In genomic region chr21:45075606-45076244, GRCh38 we compare ENCODE assay signal across 8 cellular contexts. TPM values are rescaled to one million over a fixed set of nuclear protein-coding genes. Genes with fewer than 3 reads are reported as not detected.
A peak's percentile ranks its signal among the peaks of the same experiment; 100 is the strongest.
DNase-seq lines count a peak whose midpoint lies in the region; ATAC-seq and TF ChIP-seq lines count a peak whose summit lies in the region.

No MANE protein-coding gene starts in this region.

- H3K79me1 ChIP-seq in trophoblast cell (ENCODE audit: low read length): peaks cover 11% of the 10 kb centered on the region

- no peak overlapping the region for H2BK5ac ChIP-seq in trophoblast cell (ENCODE audit: low read depth, low read length, poor library complexity)

- peak overlapping the region; percentile 64 for H4K91ac ChIP-seq in trophoblast cell (ENCODE audit: low read depth, low read length)

- peaks cover 28 to 65% (median 55%) of the 10 kb centered on the region in 4 donors for H3K4me1 ChIP-seq in esophagus muscularis mucosa
- H3K4me1 ChIP-seq in trophoblast cell (ENCODE audit: control insufficient read depth in 1 of 2, insufficient read depth in 2 of 2, low read length in 2 of 2): peaks cover 15 to 21% of the 10 kb centered on the region in 2 experiments

- H3K27ac ChIP-seq in RWPE1: peak overlapping the region; percentile 95
- peak overlapping the region; percentile 85 to 99 (median 91) for H3K27ac ChIP-seq in esophagus muscularis mucosa (replicated peaks in 1 of 4)
- no peak overlapping the region for H3K27ac ChIP-seq in trophoblast cell (ENCODE audit: low read depth, low read length)

- TF ChIP-seq CTCF in RWPE1 (conservative IDR thresholded peaks at IDR 0.05; ENCODE audit: low read depth) (no peak), esophagus muscularis mucosa (IDR thresholded peaks at IDR 0.05) (no peak), GM10248 (IDR thresholded peaks at IDR 0.05; ENCODE audit: control extremely low read depth, extremely low read depth, low read depth, missing control alignments) (no peak)

- no peak for TF ChIP-seq EP300 in esophagus muscularis mucosa (IDR thresholded peaks at IDR 0.05)

- 22% methylated on average over 17 of the region's 17 CpGs for WGBS in esophagus muscularis mucosa
- no CpG with 5 or more reads among the region's 17 CpGs for WGBS in trophoblast cell (ENCODE audit: extremely low coverage, insufficient coverage, insufficient read length)

- H3K4ac ChIP-seq in trophoblast cell (ENCODE audit: low read depth, low read length): no peak overlapping the region

- H2AK5ac ChIP-seq in trophoblast cell (ENCODE audit: low read length): no peak overlapping the region

- H3K23ac ChIP-seq in trophoblast cell (ENCODE audit: low read length): no peak overlapping the region

- CTCF ChIA-PET in RWPE1 (lab: Yijun Ruan, JAX) (no interaction called here), GM10248 (lab: Yijun Ruan, JAX) (interaction anchor here (0.9 to 2.9 kb wide), 4 partner anchors 22 to 126 kb away, joined by 3 to 10 read pairs (median 4); no protein-coding TSS in a partner anchor)

- ATAC-seq in GM18907 (IDR thresholded peaks at IDR 0.05; ENCODE audit: unreplicated experiment): no peak
- ATAC-seq in GM21381 (IDR thresholded peaks at IDR 0.05; ENCODE audit: unreplicated experiment): no peak

- H3K14ac ChIP-seq in trophoblast cell (ENCODE audit: low read length): peak overlapping the region; percentile 76

- peak overlapping the region; percentile 99 for H3K4me2 ChIP-seq in trophoblast cell (ENCODE audit: low read length)

- H3K9me3 ChIP-seq in esophagus muscularis mucosa: no peaks in the 10 kb centered on the region
- H3K9me3 ChIP-seq in trophoblast cell (ENCODE audit: insufficient read depth, low read depth, low read length): no peaks in the 10 kb centered on the region

- H2BK120ac ChIP-seq in trophoblast cell (ENCODE audit: insufficient read depth, low read length, poor library complexity): no peak overlapping the region

- DNase-seq in G401 (ENCODE audit: low spot score): peak; percentile 61
- DNase-seq in RWPE1 (ENCODE audit: low spot score): no peak
- no peak for DNase-seq in esophagus muscularis mucosa (ENCODE audit: extremely low spot score)
- no peak for DNase-seq in trophoblast cell
- no peak for DNase-seq in GM10248 (ENCODE audit: extremely low spot score)
- no peak for DNase-seq in kidney tubule cell (ENCODE audit: low spot score)

- TF ChIP-seq POLR2A in esophagus muscularis mucosa (IDR thresholded peaks at IDR 0.05; ENCODE audit: low read depth): no peak

- H2BK12ac ChIP-seq in trophoblast cell (ENCODE audit: low read length): peak overlapping the region; percentile 18

- H3K36me3 ChIP-seq in esophagus muscularis mucosa (no peaks in the 10 kb centered on the region), trophoblast cell (ENCODE audit: control insufficient read depth in 1 of 2, insufficient read depth in 2 of 2, low read length in 2 of 2) (no peaks in the 10 kb centered on the region)

- H4K8ac ChIP-seq in trophoblast cell (ENCODE audit: low read depth, low read length): no peak overlapping the region

- intact Hi-C loops in esophagus muscularis mucosa (cut with DNase I): loop anchor here (5.0 kb wide), 1 partner anchor 118 kb away; no protein-coding TSS in a partner anchor

- H3K9ac ChIP-seq in trophoblast cell (ENCODE audit: low read length): no peak overlapping the region

- peak overlapping the region; percentile 42 for H2AFZ ChIP-seq in trophoblast cell (ENCODE audit: insufficient read depth, low read length, poor library complexity)

- peaks cover 8% of the 10 kb centered on the region for H3K79me2 ChIP-seq in trophoblast cell (ENCODE audit: control insufficient read depth, insufficient read depth, low read length, poor library complexity)

- H3K27me3 ChIP-seq in esophagus muscularis mucosa: no peaks in the 10 kb centered on the region
- no peaks in the 10 kb centered on the region for H3K27me3 ChIP-seq in trophoblast cell (ENCODE audit: insufficient read depth, low read length)

- in situ Hi-C loops in G401 (cut with HindIII; ENCODE audit: low sequenced_read_pairs): no loop called here

- no peak overlapping the region for H4K12ac ChIP-seq in trophoblast cell (ENCODE audit: low read depth, low read length)

- peak overlapping the region; percentile 90 for H3K18ac ChIP-seq in trophoblast cell (ENCODE audit: low read length)

- POLR2A ChIA-PET in RWPE1 (lab: Yijun Ruan, JAX; ENCODE audit: low non-redundant PET): no interaction called here
- POLR2A ChIA-PET in GM10248 (lab: Yijun Ruan, JAX): interaction anchor here (1.2 kb wide), 1 partner anchor 39 kb away, joined by 3 read pairs; no protein-coding TSS in a partner anchor

- H3K4me3 ChIP-seq in esophagus muscularis mucosa (peak overlapping the region; percentile 74 to 96 (median 94)), trophoblast cell (ENCODE audit: low read depth, low read length) (peak overlapping the region; percentile 97)

RNA-seq across cellular contexts. Expression of gene ADARB1, which starts 1.3 kb away (rescaled TPM):
- 67.7 and 68.1 TPM in 2 replicates for total RNA-seq in G401 (2014; rRNA removed; shearing (Covaris generic))
- total RNA-seq in esophagus muscularis mucosa: 100 to 1,000 TPM; 107 to 231 (median 201) TPM
- 12.9 and 14.2 TPM in 2 replicates for polyA plus RNA-seq in trophoblast cell (2013)
